Comparison of ENCODE assay signal across 8 cellular contexts in genomic region chr2:109794074-109794737, GRCh38. TPM values are rescaled to one million over a fixed set of nuclear protein-coding genes. Genes with fewer than 3 reads are reported as not detected.
DNase-seq lines count a peak whose midpoint lies in the region; ATAC-seq and TF ChIP-seq lines count a peak whose summit lies in the region.
"Not testable (repeated sequence)": the region's sequence is repeated elsewhere in the genome, so short reads cannot be mapped to it uniquely, and the experiment has no call there.

Gene RGPD5, plus strand, starts transcription at chr2:109794305. Its CDS starts 161 bp downstream, at chr2:109794466.

- CTCF ChIA-PET in Panc1 (lab: Charles Lee): not testable (repeated sequence)

- not testable (repeated sequence) for H3K4me3 ChIP-seq in Panc1 (ENCODE audit: low read depth in 2 of 2, low read length in 2 of 2); testis

- not testable (repeated sequence) for H3K36me3 Mint-ChIP-seq in activated naive CD8-positive, alpha-beta T cell treated with anti-CD3 and anti-CD28 coated beads, Interleukin-2, amount 50 U/mL, for 24 hours (ENCODE audit: low read depth); natural killer cell

- H3K4me1 ChIP-seq in Panc1 (ENCODE audit: control insufficient read depth, insufficient read depth, low read length); testis: not testable (repeated sequence)

- H3K4me1 Mint-ChIP-seq in activated naive CD8-positive, alpha-beta T cell treated with anti-CD3 and anti-CD28 coated beads, Interleukin-2, amount 50 U/mL, for 24 hours; natural killer cell: not testable (repeated sequence)

- not testable (repeated sequence) for H3K4me3 Mint-ChIP-seq in activated naive CD8-positive, alpha-beta T cell treated with anti-CD3 and anti-CD28 coated beads, Interleukin-2, amount 50 U/mL, for 24 hours; natural killer cell

- in situ Hi-C loops in Panc1 (cut with HindIII; ENCODE audit: low pct_unique_long_range_greater_than_20kb, low sequenced_read_pairs): not testable (repeated sequence)

- not testable (repeated sequence) for H3K27me3 ChIP-seq in Panc1 (ENCODE audit: control insufficient read depth, insufficient read depth, low read length); testis

- H3K27ac Mint-ChIP-seq in activated naive CD8-positive, alpha-beta T cell treated with anti-CD3 and anti-CD28 coated beads, Interleukin-2, amount 50 U/mL, for 24 hours; natural killer cell: not testable (repeated sequence)

- not testable (repeated sequence) for TF ChIP-seq CTCF in Panc1 (IDR thresholded peaks at IDR 0.05); natural killer cell (IDR thresholded peaks at IDR 0.05); testis (IDR thresholded peaks at IDR 0.05)

- not testable (repeated sequence) for H3K36me3 ChIP-seq in Panc1 (ENCODE audit: control insufficient read depth, insufficient read depth, low read length); testis (ENCODE audit: low read depth, missing control alignments)

- not testable (repeated sequence) for H3K9me3 ChIP-seq in Panc1 (ENCODE audit: control insufficient read depth, insufficient read depth, low read depth, low read length); testis

- WGBS in testis, 2 donors: no CpG with 5 or more reads among the region's 77 CpGs

- peak; percentile 89 for ATAC-seq in GM18858 (IDR thresholded peaks at IDR 0.05; ENCODE audit: unreplicated experiment)
- ATAC-seq in GM21576 (IDR thresholded peaks at IDR 0.05; ENCODE audit: unreplicated experiment): peak; percentile 98
- ATAC-seq in HG03060 (IDR thresholded peaks at IDR 0.05; ENCODE audit: low read depth, unreplicated experiment): peak; percentile 94
- ATAC-seq in Panc1: peak; percentile 83
- peak; percentile 100 for ATAC-seq in activated naive CD8-positive, alpha-beta T cell treated with anti-CD3 and anti-CD28 coated beads, Interleukin-2, amount 50 U/mL, for 24 hours
- peak; percentile 100 for ATAC-seq in Right ventricle myocardium inferior
- peak; percentile 99 to 100 (median 100) for ATAC-seq in natural killer cell

- H3K27ac ChIP-seq in Panc1 (ENCODE audit: low read length); testis: not testable (repeated sequence)

- BruUV-seq in Panc1 (replicated peaks; lab: Mats Ljungman, UMichigan): not testable (repeated sequence)

- DNase-seq in Panc1 (ENCODE audit: low read depth, low spot score); activated naive CD8-positive, alpha-beta T cell treated with anti-CD3 and anti-CD28 coated beads, Interleukin-2, amount 50 U/mL, for 24 hours; Right ventricle myocardium inferior (ENCODE audit: missing footprints); natural killer cell; testis: not testable (repeated sequence)

- TF ChIP-seq POLR2A in testis (IDR thresholded peaks at IDR 0.05): not testable (repeated sequence)

- intact Hi-C loops in Panc1 (cut with micrococcal nuclease; ENCODE audit: unreplicated experiment); Right ventricle myocardium inferior (cut with DNase I); natural killer cell (cut with micrococcal nuclease); testis (cut with DNase I; ENCODE audit: low total_unique reads): not testable (repeated sequence)

- H3K27me3 Mint-ChIP-seq in activated naive CD8-positive, alpha-beta T cell treated with anti-CD3 and anti-CD28 coated beads, Interleukin-2, amount 50 U/mL, for 24 hours; natural killer cell (ENCODE audit: low read depth in 2 of 2): not testable (repeated sequence)

- H3K9me3 Mint-ChIP-seq in activated naive CD8-positive, alpha-beta T cell treated with anti-CD3 and anti-CD28 coated beads, Interleukin-2, amount 50 U/mL, for 24 hours; natural killer cell: not testable (repeated sequence)

- POLR2A ChIA-PET in Panc1 (lab: Charles Lee): not testable (repeated sequence)

RNA-seq across cellular contexts. Expression of gene RGPD5, which starts in this region (rescaled TPM):
- total RNA-seq in Panc1 (2021; ENCODE audit: unreplicated experiment): 97.9 TPM
- 18.3 TPM for polyA plus RNA-seq in Panc1 (2012; ENCODE audit: insufficient read length)
- 30.5 TPM for total RNA-seq in Right ventricle myocardium inferior
- total RNA-seq in natural killer cell: 100 to 1,000 TPM; 110 to 166 (median 111) TPM
- total RNA-seq in testis: 10 to 100 TPM; 54.0 to 70.9 TPM
- 20.1 TPM for polyA plus RNA-seq in testis (ENCODE audit: insufficient read depth, low read depth, low replicate concordance)
